8 cellular contexts compared by ENCODE assay signal in the genomic region with DNA sequence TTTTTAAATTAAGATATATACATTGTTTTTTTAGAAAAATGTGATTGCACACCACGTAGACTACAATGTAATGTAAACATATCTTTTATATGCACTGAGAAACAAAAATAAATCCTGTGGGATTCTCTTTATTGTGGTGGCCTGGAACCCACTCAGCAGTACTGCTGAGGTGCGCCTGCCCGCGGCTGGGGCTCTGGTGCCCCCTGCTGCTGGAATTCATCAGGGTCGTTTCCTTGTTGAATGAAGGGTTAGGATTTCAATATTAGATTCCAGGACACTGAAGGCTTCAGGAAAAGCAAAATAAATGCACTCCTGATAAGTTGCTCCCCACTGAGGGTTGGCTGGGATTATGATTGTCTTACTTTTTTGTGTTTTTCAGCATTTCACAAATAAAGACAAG.
DNase-seq lines count a peak whose midpoint lies in the region; ATAC-seq and TF ChIP-seq lines count a peak whose summit lies in the region.

No MANE protein-coding gene starts in this region.

- H3K9me3 ChIP-seq in NT2/D1 (ENCODE audit: insufficient read depth, low read length) = no peaks in the 10 kb centered on the region

- no peaks in the 10 kb centered on the region for H3K4me1 ChIP-seq in NT2/D1 (ENCODE audit: insufficient read depth, insufficient read length)

- no peaks in the 10 kb centered on the region for H3K36me3 ChIP-seq in NT2/D1 (ENCODE audit: insufficient read depth, insufficient read length, low read length)

- H3K4me3 ChIP-seq in NT2/D1 (ENCODE audit: insufficient read length, low read depth) (no peak overlapping the region), cardiac fibroblast (replicated peaks in 1 of 2; ENCODE audit: low read depth in 2 of 2, low read length in 2 of 2) (no peak overlapping the region)

- ATAC-seq in HG02884 (IDR thresholded peaks at IDR 0.05; ENCODE audit: unreplicated experiment) = no peak
- ATAC-seq in HG02588 (IDR thresholded peaks at IDR 0.05; ENCODE audit: unreplicated experiment) = no peak

- DNase-seq in NCI-H82 (lab: John Stamatoyannopoulos, UW) = peak; percentile 21
- DNase-seq in NCI-H82 treated with DMSO at 0.1 percent for 48 hours (lab: John Stamatoyannopoulos, UW; ENCODE audit: unreplicated experiment) = no peak
- DNase-seq in NT2/D1 (ENCODE audit: low read depth, low spot score) = peak; percentile 20
- DNase-seq in cardiac fibroblast (ENCODE audit: low read depth in 2 of 2) = peak in 1 of 2 donors; percentile 20
- DNase-seq in stimulated activated CD4-positive, alpha-beta T cell treated with anti-CD3 and anti-CD28 coated beads, Interleukin-12 subunit alpha, Interleukin-12 subunit beta, amount 100 ng/mL, for 4 hours = peak; percentile 12
- DNase-seq in GDM1 (lab: John Stamatoyannopoulos, UW) = no peak

- no peaks in the 10 kb centered on the region for H3K27me3 ChIP-seq in NT2/D1 (ENCODE audit: insufficient read depth, insufficient read length)

- TF ChIP-seq CTCF in cardiac fibroblast (IDR thresholded peaks at IDR 0.05; ENCODE audit: low read depth, low read length) = peak; percentile 45

- no peak overlapping the region for H3K9ac ChIP-seq in NT2/D1 (ENCODE audit: insufficient read length, low read depth)

Comparison
In these comparisons a context has a peak if more than half of its experiments do, and no peak if none do; other contexts are left out.
1. DNase-seq: peak in NCI-H82 (single experiment), NT2/D1 (single experiment) and stimulated activated CD4-positive, alpha-beta T cell treated with anti-CD3 and anti-CD28 coated beads, Interleukin-12 subunit alpha, Interleukin-12 subunit beta, amount 100 ng/mL, for 4 hours (single experiment); none in NCI-H82 treated with DMSO at 0.1 percent for 48 hours (single experiment) and GDM1 (single experiment).